In the genomic region with DNA sequence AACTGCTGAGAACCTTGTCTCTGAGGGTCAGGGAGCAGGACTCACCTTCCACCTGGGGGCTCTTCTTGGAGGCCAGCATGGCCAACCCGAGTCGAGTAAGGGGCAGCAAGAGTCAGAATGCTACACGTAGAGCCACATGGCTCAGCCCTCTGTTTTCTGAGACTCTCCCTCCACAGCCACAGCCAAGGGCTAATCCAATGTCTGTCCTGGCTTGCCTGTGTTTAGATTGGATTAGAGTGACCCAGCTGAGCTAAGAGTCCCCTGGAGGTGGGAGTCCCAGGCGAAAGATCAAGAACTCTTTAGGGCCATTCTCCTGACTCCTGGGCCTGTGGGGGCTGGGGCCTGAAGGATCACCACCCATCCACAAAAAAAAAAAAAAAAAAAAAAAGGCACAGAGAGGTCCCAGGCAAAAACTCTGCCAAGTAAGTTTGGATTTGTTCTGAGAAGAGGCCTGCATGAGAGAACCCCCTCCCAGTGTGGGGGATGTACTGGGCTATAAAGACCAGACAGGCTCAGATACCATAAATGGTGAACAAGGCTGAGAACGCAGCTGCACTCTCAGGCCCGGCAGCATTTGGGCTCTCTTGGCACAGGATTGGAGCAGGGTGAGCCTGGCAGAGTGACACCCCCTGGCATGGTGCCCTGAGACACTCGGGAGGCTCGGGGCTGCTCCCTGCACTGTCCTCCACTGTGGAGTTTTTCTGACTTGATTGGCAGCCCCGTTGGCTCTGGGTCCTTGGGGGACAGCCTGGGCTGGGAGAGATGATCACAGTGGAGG, we compare ENCODE assay signal across 15 cellular contexts.
DNase-seq lines count a peak whose midpoint lies in the region; ATAC-seq and TF ChIP-seq lines count a peak whose summit lies in the region.
"Had no signal": no experiment of that assay in that cellular context is flagged by ENCODE, and none has a peak within 500 bp of the region (broad histone marks: within the 10 kb centered on the region; RNA-seq: fewer than 3 reads in every experiment).

No MANE protein-coding gene starts in this region.

- H3K4me1 ChIP-seq in Panc1 (ENCODE audit: control insufficient read depth, insufficient read depth, low read length): no peaks in the 10 kb centered on the region
- peaks cover 0 to 17% of the 10 kb centered on the region in 2 donors for H3K4me1 ChIP-seq in right atrium auricular region
- H3K4me1 ChIP-seq in prostate gland (replicated peaks): no peaks in the 10 kb centered on the region
- H3K4me1 ChIP-seq in foreskin keratinocyte: no peaks in the 10 kb centered on the region
- H3K4me1 ChIP-seq: adrenal gland, colonic mucosa had no signal

- no peaks in the 10 kb centered on the region for H3K36me3 Mint-ChIP-seq in progenitor cell of endocrine pancreas (ENCODE audit: insufficient read depth)

- WGBS in prostate gland: 24% methylated on average over 9 of the region's 9 CpGs

- TF ChIP-seq CTCF in Panc1 (IDR thresholded peaks at IDR 0.05) (no peak), right atrium auricular region (IDR thresholded peaks at IDR 0.05) (no peak), prostate gland (IDR thresholded peaks at IDR 0.05) (no peak), foreskin keratinocyte (conservative IDR thresholded peaks at IDR 0.05) (no peak), progenitor cell of endocrine pancreas (IDR thresholded peaks at IDR 0.05; ENCODE audit: unreplicated experiment) (no peak)

- H3K36me3 ChIP-seq in Panc1 (ENCODE audit: control insufficient read depth, insufficient read depth, low read length) (no peaks in the 10 kb centered on the region), right atrium auricular region (no peaks in the 10 kb centered on the region), prostate gland (no peaks in the 10 kb centered on the region)
- H3K36me3 ChIP-seq: adrenal gland, colonic mucosa had no signal

- intact Hi-C loops in Panc1 (cut with micrococcal nuclease; ENCODE audit: unreplicated experiment) (no loop called here), prostate gland (cut with DNase I) (no loop called here)

- no TSS peak for BruUV-seq in Panc1 (replicated peaks; lab: Mats Ljungman, UMichigan)

- CTCF ChIA-PET in Panc1 (lab: Charles Lee): no interaction called here

- TF ChIP-seq POLR2A in prostate gland (IDR thresholded peaks at IDR 0.05): no peak

- in situ Hi-C loops in Panc1 (cut with HindIII; ENCODE audit: low pct_unique_long_range_greater_than_20kb, low sequenced_read_pairs): no loop called here

- ATAC-seq in Panc1: peak; percentile 24; the same call in 1 of the 2 replicates
- ATAC-seq in foreskin keratinocyte: no peak
- ATAC-seq in GM18498 (IDR thresholded peaks at IDR 0.05; ENCODE audit: unreplicated experiment): no peak
- ATAC-seq: activated CD4-positive, alpha-beta T cell treated with anti-CD3 and anti-CD28 coated beads for 36 hours had no signal

- H3K9me3 ChIP-seq in Panc1 (ENCODE audit: control insufficient read depth, insufficient read depth, low read depth, low read length) (no peaks in the 10 kb centered on the region), right atrium auricular region (no peaks in the 10 kb centered on the region), prostate gland (no peaks in the 10 kb centered on the region)
- H3K9me3 ChIP-seq: adrenal gland, colonic mucosa had no signal

- no peak overlapping the region for H3K27ac Mint-ChIP-seq in progenitor cell of endocrine pancreas
- H3K27ac Mint-ChIP-seq: activated CD4-positive, alpha-beta T cell treated with anti-CD3 and anti-CD28 coated beads for 36 hours; activated T-cell treated with anti-CD3 and anti-CD28 coated beads, Interleukin-2, amount 50 U/mL, for 24 hours had no signal

- DNase-seq in Ammon's horn (ENCODE audit: low spot score) (peak; percentile 51), Panc1 (ENCODE audit: low read depth, low spot score) (no peak), right atrium auricular region (ENCODE audit: low spot score) (no peak), prostate gland (ENCODE audit: low spot score) (peak; percentile 43), foreskin keratinocyte (no peak), UCSD-AML1 (lab: John Stamatoyannopoulos, UW; ENCODE audit: unreplicated experiment) (no peak), progenitor cell of endocrine pancreas (ENCODE audit: low spot score, unreplicated experiment) (no peak)
- DNase-seq: activated T-cell treated with anti-CD3 and anti-CD28 coated beads, Interleukin-2, amount 50 U/mL, for 24 hours; colonic mucosa; NCI-H2227 treated with DMSO at 0.1 percent for 48 hours; T-helper 2 cell had no signal

- H3K9me3 Mint-ChIP-seq in progenitor cell of endocrine pancreas (ENCODE audit: low read depth): peaks cover 3% of the 10 kb centered on the region
- H3K9me3 Mint-ChIP-seq: activated T-cell treated with anti-CD3 and anti-CD28 coated beads, Interleukin-2, amount 50 U/mL, for 24 hours had no signal

- H3K27ac ChIP-seq in Panc1 (ENCODE audit: low read length) (no peak overlapping the region), right atrium auricular region (peak overlapping the region; percentile 39 to 56), prostate gland (peak overlapping the region; percentile 31 to 45), foreskin keratinocyte (no peak overlapping the region)
- H3K27ac ChIP-seq: colonic mucosa had no signal

- H3K4me3 ChIP-seq in Panc1 (ENCODE audit: low read depth in 2 of 2, low read length in 2 of 2) (no peak overlapping the region), right atrium auricular region (no peak overlapping the region), prostate gland (no peak overlapping the region)
- H3K4me3 ChIP-seq: adrenal gland, colonic mucosa, smooth muscle cell had no signal

- no peaks in the 10 kb centered on the region for H3K27me3 Mint-ChIP-seq in progenitor cell of endocrine pancreas

- no peaks in the 10 kb centered on the region for H3K4me1 Mint-ChIP-seq in progenitor cell of endocrine pancreas (ENCODE audit: low read depth)
- H3K4me1 Mint-ChIP-seq: activated CD4-positive, alpha-beta T cell treated with anti-CD3 and anti-CD28 coated beads for 36 hours had no signal

- 0 out of 2 replicates have a peak, but pooled peaks cover 3% of the 10 kb centered on the region for H3K27me3 ChIP-seq in Panc1 (ENCODE audit: control insufficient read depth, insufficient read depth, low read length)
- no peaks in the 10 kb centered on the region for H3K27me3 ChIP-seq in right atrium auricular region
- H3K27me3 ChIP-seq in prostate gland (replicated peaks; ENCODE audit: insufficient read depth): no peaks in the 10 kb centered on the region
- H3K27me3 ChIP-seq in foreskin keratinocyte: peaks cover 2% of the 10 kb centered on the region
- H3K27me3 ChIP-seq: adrenal gland, colonic mucosa had no signal

- POLR2A ChIA-PET in Panc1 (lab: Charles Lee): no interaction called here

- H3K4me3 Mint-ChIP-seq in progenitor cell of endocrine pancreas (ENCODE audit: low read depth): no peak overlapping the region
- H3K4me3 Mint-ChIP-seq: activated CD4-positive, alpha-beta T cell treated with anti-CD3 and anti-CD28 coated beads for 36 hours; activated T-cell treated with anti-CD3 and anti-CD28 coated beads, Interleukin-2, amount 50 U/mL, for 24 hours had no signal

Comparison
In these comparisons a context has a peak if more than half of its experiments do, and no peak if none do; other contexts are left out.
1. DNase-seq: peak in Ammon's horn (single experiment) and prostate gland (single experiment); none in Panc1 (single experiment), right atrium auricular region (single experiment), foreskin keratinocyte (0 of 2), UCSD-AML1 (single experiment) and progenitor cell of endocrine pancreas (single experiment).
2. H3K27ac ChIP-seq: peak in right atrium auricular region (2 of 2) and prostate gland (2 of 2); none in Panc1 (single experiment) and foreskin keratinocyte (single experiment).